9 cellular contexts compared by ENCODE assay signal in genomic region chr12:125683748-125684381, GRCh38.
DNase-seq lines count a peak whose midpoint lies in the region; ATAC-seq, FAIRE-seq and TF ChIP-seq lines count a peak whose summit lies in the region.
"Had no signal": no experiment of that assay in that cellular context is flagged by ENCODE, and none has a peak within 500 bp of the region (broad histone marks: within the 10 kb centered on the region; RNA-seq: fewer than 3 reads in every experiment).

No MANE protein-coding gene starts in this region.

- FAIRE-seq in GM12892 (lab: Jason Lieb, UNC) = no peak

- no peak for TF ChIP-seq POLR2A in GM12892 (IDR thresholded peaks at IDR 0.05; ENCODE audit: low read depth, low read length)
- TF ChIP-seq POLR2A in esophagus muscularis mucosa (IDR thresholded peaks at IDR 0.05; ENCODE audit: low read depth) = no peak

- no peak for TF ChIP-seq EP300 in esophagus muscularis mucosa (IDR thresholded peaks at IDR 0.05)

- intact Hi-C loops in esophagus muscularis mucosa (cut with DNase I) = no loop called here

- ATAC-seq in GM19035 (IDR thresholded peaks at IDR 0.05; ENCODE audit: unreplicated experiment) = no peak

- TF ChIP-seq CTCF in GM20000 (IDR thresholded peaks at IDR 0.05; ENCODE audit: extremely low read depth, missing control alignments) (peak; percentile 87), esophagus muscularis mucosa (IDR thresholded peaks at IDR 0.05) (no peak)

- H3K9me3 ChIP-seq in esophagus muscularis mucosa = no peaks in the 10 kb centered on the region

- no peaks in the 10 kb centered on the region for H3K36me3 ChIP-seq in esophagus muscularis mucosa

- no peak overlapping the region for H3K4me3 ChIP-seq in esophagus muscularis mucosa

- 19% methylated on average over 27 of the region's 30 CpGs for WGBS in esophagus muscularis mucosa

- peaks cover 0 to 56% (median 0%) of the 10 kb centered on the region in 4 donors for H3K27me3 ChIP-seq in esophagus muscularis mucosa

- DNase-seq in GM12892 (ENCODE audit: insufficient read length) (peak; percentile 44), GM20000 (ENCODE audit: low spot score) (peak; percentile 51), NAMALWA (ENCODE audit: low spot score) (peak; percentile 36), esophagus muscularis mucosa (ENCODE audit: extremely low spot score) (peak; percentile 72), SW480 (ENCODE audit: low spot score) (no peak), cerebellar nuclear complex (lab: John Stamatoyannopoulos, UW) (no peak)
- DNase-seq in stimulated activated CD8-positive, alpha-beta memory T cell treated with anti-CD3 and anti-CD28 coated beads, Interleukin-4, amount 100 ng/mL, for 48 hours = peak; percentile 78

- H3K4me1 ChIP-seq in esophagus muscularis mucosa = no peaks in the 10 kb centered on the region

- no peak overlapping the region for H3K27ac ChIP-seq in esophagus muscularis mucosa (replicated peaks in 1 of 4)
- H3K27ac ChIP-seq: KMS-11 had no signal

Comparison
In these comparisons a context has a peak if more than half of its experiments do, and no peak if none do; other contexts are left out.
1. DNase-seq: peak in GM12892 (single experiment), GM20000 (single experiment), NAMALWA (single experiment), esophagus muscularis mucosa (single experiment) and stimulated activated CD8-positive, alpha-beta memory T cell treated with anti-CD3 and anti-CD28 coated beads, Interleukin-4, amount 100 ng/mL, for 48 hours (single experiment); none in SW480 (single experiment) and cerebellar nuclear complex (0 of 2).